ENCODE assay signal across 12 cellular contexts in genomic region chr15:95972136-95972553, GRCh38.
A peak's percentile ranks its signal among the peaks of the same experiment; 100 is the strongest.
DNase-seq lines count a peak whose midpoint lies in the region; ATAC-seq and TF ChIP-seq lines count a peak whose summit lies in the region.
"Had no signal": no experiment of that assay in that cellular context is flagged by ENCODE, and none has a peak within 500 bp of the region (broad histone marks: within the 10 kb centered on the region; RNA-seq: fewer than 3 reads in every experiment).

No MANE protein-coding gene starts in this region.

- TF ChIP-seq CTCF in AG09309 (IDR thresholded peaks at IDR 0.05; ENCODE audit: control insufficient read depth, insufficient read depth, low read depth, low read length, missing control alignments) = no peak
- no peak for TF ChIP-seq CTCF in coronary artery (IDR thresholded peaks at IDR 0.05)

- ATAC-seq in GM21576 (IDR thresholded peaks at IDR 0.05; ENCODE audit: unreplicated experiment) = no peak
- ATAC-seq: left colon had no signal

- H3K4me3 ChIP-seq in AG09309 (ENCODE audit: control insufficient read depth, low read depth, low read length) (no peak overlapping the region), coronary artery (peak overlapping the region; percentile 6)
- H3K4me3 ChIP-seq: esophagus squamous epithelium had no signal

- peak overlapping the region in 1 of 2 donors; percentile 16 for H3K27ac ChIP-seq in coronary artery

- peak; percentile 79 for DNase-seq in AG09309 (ENCODE audit: low read depth)
- peak; percentile 61 for DNase-seq in LHCN-M2 (ENCODE audit: low read depth)
- no peak for DNase-seq in coronary artery (ENCODE audit: low spot score)
- peak; percentile 52 for DNase-seq in myocyte (ENCODE audit: low read depth)
- no peak for DNase-seq in NCI-H2171 (lab: John Stamatoyannopoulos, UW)
- no peak for DNase-seq in mesenteric fat pad (ENCODE audit: low spot score)
- DNase-seq in 8988T = no peak
- DNase-seq: activated T-cell treated with anti-CD3 and anti-CD28 coated beads for 4 hours, esophagus squamous epithelium, GOT3, left colon had no signal

Comparison
In these comparisons a context has a peak if more than half of its experiments do, and no peak if none do; other contexts are left out.
1. DNase-seq: peak in AG09309 (single experiment), LHCN-M2 (single experiment) and myocyte (single experiment); none in coronary artery (single experiment), NCI-H2171 (single experiment), mesenteric fat pad (single experiment) and 8988T (single experiment).